1 cellular context compared by ENCODE assay signal in the genomic region with DNA sequence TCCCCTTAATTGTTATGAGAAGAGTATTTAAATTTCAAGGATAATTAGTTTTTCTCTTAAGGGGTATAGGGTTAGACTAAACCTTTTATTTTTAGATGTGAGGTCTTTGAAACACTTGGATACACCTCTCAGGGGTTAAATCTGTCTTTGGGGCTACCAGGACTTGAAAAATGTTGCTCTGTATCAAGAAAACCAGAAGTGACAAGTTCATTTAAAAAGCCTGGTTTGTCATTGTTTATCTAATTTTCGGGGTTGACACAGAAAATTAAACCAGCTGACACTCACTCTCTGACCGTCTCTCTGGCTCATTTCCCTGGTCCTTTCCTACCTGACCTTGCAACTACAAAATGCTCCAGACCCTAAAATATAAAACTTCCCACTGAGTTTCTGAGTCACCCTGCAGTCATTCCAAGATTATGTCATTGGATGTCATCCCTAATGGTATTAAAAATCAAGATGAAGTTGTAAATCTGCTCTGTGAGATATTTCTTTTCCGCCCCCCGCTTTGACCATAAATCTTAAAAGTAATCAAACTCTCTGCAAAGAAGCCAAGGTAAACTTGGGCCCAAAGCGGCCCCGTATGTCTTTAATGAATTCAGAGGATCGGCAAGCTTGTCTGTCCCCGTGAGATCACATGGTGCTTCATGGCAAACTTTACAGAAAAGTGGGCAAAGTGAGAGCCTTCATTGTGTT.
TF ChIP-seq lines count a peak whose summit lies in the region.

No MANE protein-coding gene starts in this region.

TF ChIP-seq in GM23338, 12 proteins besides CTCF, POLR2A, EP300 and RAD21 (continued from another document):
- TF ChIP-seq, protein P1, sequence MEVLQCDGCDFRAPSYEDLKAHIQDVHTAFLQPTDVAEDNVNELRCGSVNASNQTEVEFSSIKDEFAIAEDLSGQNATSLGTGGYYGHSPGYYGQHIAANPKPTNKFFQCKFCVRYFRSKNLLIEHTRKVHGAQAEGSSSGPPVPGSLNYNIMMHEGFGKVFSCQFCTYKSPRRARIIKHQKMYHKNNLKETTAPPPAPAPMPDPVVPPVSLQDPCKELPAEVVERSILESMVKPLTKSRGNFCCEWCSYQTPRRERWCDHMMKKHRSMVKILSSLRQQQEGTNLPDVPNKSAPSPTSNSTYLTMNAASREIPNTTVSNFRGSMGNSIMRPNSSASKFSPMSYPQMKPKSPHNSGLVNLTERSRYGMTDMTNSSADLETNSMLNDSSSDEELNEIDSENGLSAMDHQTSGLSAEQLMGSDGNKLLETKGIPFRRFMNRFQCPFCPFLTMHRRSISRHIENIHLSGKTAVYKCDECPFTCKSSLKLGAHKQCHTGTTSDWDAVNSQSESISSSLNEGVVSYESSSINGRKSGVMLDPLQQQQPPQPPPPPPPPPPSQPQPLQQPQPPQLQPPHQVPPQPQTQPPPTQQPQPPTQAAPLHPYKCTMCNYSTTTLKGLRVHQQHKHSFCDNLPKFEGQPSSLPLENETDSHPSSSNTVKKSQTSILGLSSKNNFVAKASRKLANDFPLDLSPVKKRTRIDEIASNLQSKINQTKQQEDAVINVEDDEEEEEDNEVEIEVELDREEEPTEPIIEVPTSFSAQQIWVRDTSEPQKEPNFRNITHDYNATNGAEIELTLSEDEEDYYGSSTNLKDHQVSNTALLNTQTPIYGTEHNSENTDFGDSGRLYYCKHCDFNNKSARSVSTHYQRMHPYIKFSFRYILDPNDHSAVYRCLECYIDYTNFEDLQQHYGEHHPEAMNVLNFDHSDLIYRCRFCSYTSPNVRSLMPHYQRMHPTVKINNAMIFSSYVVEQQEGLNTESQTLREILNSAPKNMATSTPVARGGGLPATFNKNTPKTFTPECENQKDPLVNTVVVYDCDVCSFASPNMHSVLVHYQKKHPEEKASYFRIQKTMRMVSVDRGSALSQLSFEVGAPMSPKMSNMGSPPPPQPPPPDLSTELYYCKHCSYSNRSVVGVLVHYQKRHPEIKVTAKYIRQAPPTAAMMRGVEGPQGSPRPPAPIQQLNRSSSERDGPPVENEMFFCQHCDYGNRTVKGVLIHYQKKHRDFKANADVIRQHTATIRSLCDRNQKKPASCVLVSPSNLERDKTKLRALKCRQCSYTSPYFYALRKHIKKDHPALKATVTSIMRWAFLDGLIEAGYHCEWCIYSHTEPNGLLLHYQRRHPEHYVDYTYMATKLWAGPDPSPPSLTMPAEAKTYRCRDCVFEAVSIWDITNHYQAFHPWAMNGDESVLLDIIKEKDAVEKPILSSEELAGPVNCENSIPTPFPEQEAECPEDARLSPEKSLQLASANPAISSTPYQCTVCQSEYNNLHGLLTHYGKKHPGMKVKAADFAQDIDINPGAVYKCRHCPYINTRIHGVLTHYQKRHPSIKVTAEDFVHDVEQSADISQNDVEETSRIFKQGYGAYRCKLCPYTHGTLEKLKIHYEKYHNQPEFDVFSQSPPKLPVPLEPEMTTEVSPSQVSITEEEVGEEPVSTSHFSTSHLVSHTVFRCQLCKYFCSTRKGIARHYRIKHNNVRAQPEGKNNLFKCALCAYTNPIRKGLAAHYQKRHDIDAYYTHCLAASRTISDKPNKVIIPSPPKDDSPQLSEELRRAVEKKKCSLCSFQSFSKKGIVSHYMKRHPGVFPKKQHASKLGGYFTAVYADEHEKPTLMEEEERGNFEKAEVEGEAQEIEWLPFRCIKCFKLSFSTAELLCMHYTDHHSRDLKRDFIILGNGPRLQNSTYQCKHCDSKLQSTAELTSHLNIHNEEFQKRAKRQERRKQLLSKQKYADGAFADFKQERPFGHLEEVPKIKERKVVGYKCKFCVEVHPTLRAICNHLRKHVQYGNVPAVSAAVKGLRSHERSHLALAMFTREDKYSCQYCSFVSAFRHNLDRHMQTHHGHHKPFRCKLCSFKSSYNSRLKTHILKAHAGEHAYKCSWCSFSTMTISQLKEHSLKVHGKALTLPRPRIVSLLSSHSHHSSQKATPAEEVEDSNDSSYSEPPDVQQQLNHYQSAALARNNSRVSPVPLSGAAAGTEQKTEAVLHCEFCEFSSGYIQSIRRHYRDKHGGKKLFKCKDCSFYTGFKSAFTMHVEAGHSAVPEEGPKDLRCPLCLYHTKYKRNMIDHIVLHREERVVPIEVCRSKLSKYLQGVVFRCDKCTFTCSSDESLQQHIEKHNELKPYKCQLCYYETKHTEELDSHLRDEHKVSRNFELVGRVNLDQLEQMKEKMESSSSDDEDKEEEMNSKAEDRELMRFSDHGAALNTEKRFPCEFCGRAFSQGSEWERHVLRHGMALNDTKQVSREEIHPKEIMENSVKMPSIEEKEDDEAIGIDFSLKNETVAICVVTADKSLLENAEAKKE (CRISPR knock-in tag; IDR thresholded peaks at IDR 0.05), result no peak
- TF ChIP-seq CREB1 (CRISPR knock-in tag; IDR thresholded peaks at IDR 0.05; ENCODE audit: low read depth) (no peak), POLR2AphosphoS5 (IDR thresholded peaks at IDR 0.05; ENCODE audit: low read depth) (no peak)
